17 cellular contexts compared by ENCODE assay signal in the genomic region with DNA sequence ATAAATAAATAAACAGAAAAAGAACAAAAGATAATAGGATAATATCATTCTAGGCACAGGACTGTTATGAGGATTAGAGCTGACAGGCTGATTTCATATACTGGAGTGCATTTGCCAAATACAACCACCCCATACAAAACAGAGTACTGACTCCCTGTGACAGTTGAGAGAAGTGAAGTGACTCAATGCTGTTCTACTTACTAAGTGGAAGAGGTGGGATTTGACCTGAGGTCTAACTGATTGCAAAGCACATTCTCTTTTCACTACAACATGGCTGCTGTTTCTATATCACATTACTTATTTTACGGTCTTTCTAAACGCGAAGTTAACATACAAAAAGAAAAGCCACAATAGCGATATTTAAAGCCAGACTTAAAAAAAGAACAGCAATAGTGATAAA. TPM values are rescaled to one million over a fixed set of nuclear protein-coding genes. Genes with fewer than 3 reads are reported as not detected.
DNase-seq lines count a peak whose midpoint lies in the region; ATAC-seq, FAIRE-seq and TF ChIP-seq lines count a peak whose summit lies in the region.
"Had no signal": no experiment of that assay in that cellular context is flagged by ENCODE, and none has a peak within 500 bp of the region (broad histone marks: within the 10 kb centered on the region; RNA-seq: fewer than 3 reads in every experiment).

No MANE protein-coding gene starts in this region.

- H3K4me3 ChIP-seq in IMR-90 (ENCODE audit: insufficient read depth, low read depth, low read length) = no peak overlapping the region
- no peak overlapping the region for H3K4me3 ChIP-seq in stomach

- CTCF ChIA-PET in IMR-90 (lab: Yijun Ruan, JAX) = no interaction called here
- CTCF ChIA-PET in WTC11 (lab: Charles Lee) = no interaction called here

- TF ChIP-seq POLR2A in IMR-90 (IDR thresholded peaks at IDR 0.05; ENCODE audit: low read depth, low read length) (no peak), stomach (IDR thresholded peaks at IDR 0.05) (no peak)

- H3K27me3 ChIP-seq in IMR-90 (ENCODE audit: control insufficient read depth, insufficient read depth, low read length) = no peaks in the 10 kb centered on the region
- no peaks in the 10 kb centered on the region for H3K27me3 ChIP-seq in stomach

- H2BK5ac ChIP-seq in IMR-90 (ENCODE audit: low read depth, low read length, poor library complexity, severe bottlenecking) = no peak overlapping the region

- no TSS peak for BruUV-seq in IMR-90 (replicated peaks; lab: Mats Ljungman, UMichigan)

- H3K9me3 Mint-ChIP-seq in activated T-cell treated with anti-CD3 and anti-CD28 coated beads, Interleukin-2, amount 50 U/mL, for 4 hours = no peaks in the 10 kb centered on the region
- no peaks in the 10 kb centered on the region for H3K9me3 Mint-ChIP-seq in WTC11

- dilution Hi-C loops in IMR-90 (cut with HindIII; ENCODE audit: low sequenced_read_pairs, unreplicated experiment) = no loop called here

- no peak overlapping the region for H2AK5ac ChIP-seq in IMR-90 (ENCODE audit: low read depth, low read length)

- H3K4ac ChIP-seq in IMR-90 (ENCODE audit: low read depth, low read length) = no peak overlapping the region

- POLR2A ChIA-PET in IMR-90 (lab: Charles Lee; ENCODE audit: unreplicated experiment) = no interaction called here
- POLR2A ChIA-PET in WTC11 (lab: Charles Lee) = no interaction called here

- no peak overlapping the region for H3K56ac ChIP-seq in IMR-90 (ENCODE audit: extremely low read depth, insufficient read depth, low read length)

- H2BK120ac ChIP-seq in IMR-90 (ENCODE audit: low read depth, low read length) = no peak overlapping the region

- H3K4me2 ChIP-seq in IMR-90 (ENCODE audit: low read depth, low read length) = no peak overlapping the region
- H3K4me2 ChIP-seq: SK-N-SH had no signal

- no peak overlapping the region for H4K91ac ChIP-seq in IMR-90 (ENCODE audit: insufficient read depth, low read depth, low read length)

- no peak for DNase-seq in activated T-cell treated with anti-CD3 and anti-CD28 coated beads, Interleukin-2, amount 50 U/mL, for 4 hours
- DNase-seq in activated T-cell treated with anti-CD3 and anti-CD28 coated beads for 4 hours = no peak
- DNase-seq in IMR-90 = no peak
- no peak for DNase-seq in WTC11 (ENCODE audit: low spot score)
- no peak for DNase-seq in D721Med (ENCODE audit: insufficient read length, low spot score)
- DNase-seq in stomach = no peak
- DNase-seq: CD4-positive, CD25-positive, alpha-beta regulatory T cell; DMS79 treated with DMSO at 0.1 percent for 48 hours; GF-D8; GOT3; NCI-H1048; NCI-H345; NCI-H69; NK-92 treated with Interleukin-12 subunit alpha and Interleukin-12 subunit beta, amount 100 ng/mL, for 24 hours; OCI-M1; SK-N-SH had no signal

- H2BK15ac ChIP-seq in IMR-90 (ENCODE audit: low read depth, low read length) = no peak overlapping the region

- no peak for ATAC-seq in activated T-cell treated with anti-CD3 and anti-CD28 coated beads, Interleukin-2, amount 50 U/mL, for 4 hours
- ATAC-seq in IMR-90 (ENCODE audit: low read depth) = no peak
- no peak for ATAC-seq in WTC11
- ATAC-seq in GM21717 (IDR thresholded peaks at IDR 0.05; ENCODE audit: unreplicated experiment) = no peak

- H3K79me1 ChIP-seq in IMR-90 (ENCODE audit: low read depth in 1 of 2, low read length in 2 of 2) = peaks cover 38 to 51% of the 10 kb centered on the region in 2 experiments

- in situ Hi-C loops in IMR-90 (cut with MboI; ENCODE audit: low sequenced_read_pairs) = no loop called here

- H3K4me3 Mint-ChIP-seq in activated T-cell treated with anti-CD3 and anti-CD28 coated beads, Interleukin-2, amount 50 U/mL, for 4 hours = peak overlapping the region; percentile 42
- H3K4me3 Mint-ChIP-seq in WTC11 = no peak overlapping the region
- H3K4me3 Mint-ChIP-seq: CD4-positive, CD25-positive, alpha-beta regulatory T cell had no signal

- H3K18ac ChIP-seq in IMR-90 (ENCODE audit: low read depth, low read length) = no peak overlapping the region

- no peak overlapping the region for H3K14ac ChIP-seq in IMR-90 (replicated peaks; ENCODE audit: low read depth, low read length)

- H3K36me3 Mint-ChIP-seq in activated T-cell treated with anti-CD3 and anti-CD28 coated beads, Interleukin-2, amount 50 U/mL, for 4 hours (ENCODE audit: insufficient read depth) = peaks cover 38% of the 10 kb centered on the region
- peaks cover 55% of the 10 kb centered on the region for H3K36me3 Mint-ChIP-seq in WTC11

- no CpG with 5 or more reads among the region's 4 CpGs for WGBS in IMR-90 (ENCODE audit: extremely low coverage in 2 of 2, insufficient read length in 1 of 2), 2 experiments
- 81 to 97% (median 93%) methylated on average over 4 of the region's 4 CpGs for WGBS in stomach, 5 donors

- H3K27ac Mint-ChIP-seq in WTC11 = peak overlapping the region; percentile 31; the same call in 1 of the 2 replicates

- no peaks in the 10 kb centered on the region for H3K27me3 Mint-ChIP-seq in activated T-cell treated with anti-CD3 and anti-CD28 coated beads, Interleukin-2, amount 50 U/mL, for 4 hours (ENCODE audit: low read depth)
- H3K27me3 Mint-ChIP-seq in WTC11 (ENCODE audit: low read depth) = no peaks in the 10 kb centered on the region
- H3K27me3 Mint-ChIP-seq: CD4-positive, CD25-positive, alpha-beta regulatory T cell had no signal

- H3K9me1 ChIP-seq in IMR-90 (ENCODE audit: insufficient read depth, low read length) = peaks cover 5% of the 10 kb centered on the region; the same call in 1 of the 2 replicates

- no peaks in the 10 kb centered on the region for H3K4me1 ChIP-seq in IMR-90 (ENCODE audit: control insufficient read depth, insufficient read depth, low read length)
- H3K4me1 ChIP-seq in stomach = peaks cover 0 to 14% (median 5%) of the 10 kb centered on the region in 4 donors

- TF ChIP-seq CTCF in IMR-90 (conservative IDR thresholded peaks at IDR 0.05; ENCODE audit: low read depth, low read length) (no peak), WTC11 (IDR thresholded peaks at IDR 0.05) (no peak), D721Med (IDR thresholded peaks at IDR 0.05; ENCODE audit: insufficient read depth, missing control alignments) (no peak), stomach (IDR thresholded peaks at IDR 0.05) (no peak)

- H2AK9ac ChIP-seq in IMR-90 (replicated peaks; ENCODE audit: low read depth, low read length, poor library complexity) = no peak overlapping the region

- no peak overlapping the region for H3K9ac ChIP-seq in IMR-90 (ENCODE audit: low read depth, low read length)
- H3K9ac ChIP-seq: SK-N-SH had no signal

- H2AFZ ChIP-seq in IMR-90 (replicated peaks; ENCODE audit: low read length, poor library complexity) = no peak overlapping the region

- H4K8ac ChIP-seq in IMR-90 (ENCODE audit: low read depth in 2 of 2, low read length in 2 of 2) = no peak overlapping the region

- H3K27ac ChIP-seq in IMR-90 (ENCODE audit: insufficient read depth, low read length) (no peak overlapping the region), stomach (no peak overlapping the region)

- peaks cover 25% of the 10 kb centered on the region; the same call in 1 of the 2 replicates for H4K20me1 ChIP-seq in IMR-90 (ENCODE audit: insufficient read depth, low read length)

- intact Hi-C loops in IMR-90 (cut with micrococcal nuclease) (no loop called here), stomach (cut with DNase I; ENCODE audit: low total_unique reads) (no loop called here)

- no peak for TF ChIP-seq RAD21 in IMR-90 (IDR thresholded peaks at IDR 0.05; ENCODE audit: low read length)

- no peak overlapping the region for H2BK20ac ChIP-seq in IMR-90 (ENCODE audit: low read depth, low read length)

- no peak for FAIRE-seq in D721Med (lab: Jason Lieb, UNC)

- H3K4me1 Mint-ChIP-seq in activated T-cell treated with anti-CD3 and anti-CD28 coated beads, Interleukin-2, amount 50 U/mL, for 4 hours (ENCODE audit: low read depth) = peaks cover 3% of the 10 kb centered on the region
- no peaks in the 10 kb centered on the region for H3K4me1 Mint-ChIP-seq in WTC11

- H4K5ac ChIP-seq in IMR-90 (ENCODE audit: low read depth, low read length) = 0 out of 2 replicates have a peak overlapping the region, but pooled peaks have one; percentile 47

- no peak for TF ChIP-seq EP300 in stomach (IDR thresholded peaks at IDR 0.05)

- H3K9me3 ChIP-seq in IMR-90 (ENCODE audit: control insufficient read depth, insufficient read depth, low read length) (no peaks in the 10 kb centered on the region), stomach (no peaks in the 10 kb centered on the region)
- H3K9me3 ChIP-seq: SK-N-SH had no signal

- peaks cover 50% of the 10 kb centered on the region for H3K36me3 ChIP-seq in IMR-90 (ENCODE audit: control insufficient read depth, insufficient read depth, low read length)
- H3K36me3 ChIP-seq in stomach = peaks cover 34 to 93% (median 82%) of the 10 kb centered on the region in 4 donors

- no peak overlapping the region for H3K23ac ChIP-seq in IMR-90 (ENCODE audit: low read depth, low read length)

TF ChIP-seq in IMR-90, 13 proteins besides CTCF, POLR2A, EP300 and RAD21 (continues in another document):
- no peak for TF ChIP-seq MAZ (IDR thresholded peaks at IDR 0.05; ENCODE audit: borderline replicate concordance, low read depth, low read length)
- no peak for TF ChIP-seq SMC3 (IDR thresholded peaks at IDR 0.05; ENCODE audit: low read depth, low read length)
- TF ChIP-seq MXI1 (IDR thresholded peaks at IDR 0.05; ENCODE audit: borderline replicate concordance, low read depth, low read length) = no peak
- no peak for TF ChIP-seq BHLHE40 (IDR thresholded peaks at IDR 0.05; ENCODE audit: low read depth, low read length)
- no peak for TF ChIP-seq CEBPB (IDR thresholded peaks at IDR 0.05; ENCODE audit: low read depth, low read length)
- no peak for TF ChIP-seq NFE2L2 (IDR thresholded peaks at IDR 0.05; ENCODE audit: low read depth, low read length)

TF ChIP-seq in WTC11, 78 proteins besides CTCF, POLR2A, EP300 and RAD21:
- TF ChIP-seq EMX1 (CRISPR knock-in tag; IDR thresholded peaks at IDR 0.05) = no peak
TF ChIP-seq in WTC11: peak in this region for 0.

RNA-seq across cellular contexts. Expression of a gene that starts 51.4 kb away (rescaled TPM):
- 10 to 100 TPM; 53.7 to 90.6 (median 58.6) TPM for total RNA-seq in activated T-cell treated with anti-CD3 and anti-CD28 coated beads, Interleukin-2, amount 50 U/mL, for 4 hours
- 1,331 and 2,388 TPM in 2 replicates for total RNA-seq in IMR-90 (2012; rRNA removed)
- polyA plus RNA-seq in IMR-90 (2012; rRNA removed) = 1,631 and 2,066 TPM in 2 replicates
- polyA plus RNA-seq in IMR-90 (2012; cell fraction: cytosol; rRNA removed) = 248 and 281 TPM in 2 replicates
- polyA plus RNA-seq in IMR-90 (2012; cell fraction: nucleus; rRNA removed; ENCODE audit: low replicate concordance) = 53.9 and 506 TPM in 2 replicates
- 317 to 344 TPM (median 321 TPM) in 3 replicates for total RNA-seq in WTC11 (2021)
- 100 to 1,000 TPM; 134 to 909 (median 278) TPM for total RNA-seq in stomach
- polyA plus RNA-seq in stomach = 10 to 100 TPM; 57.9 to 97.9 (median 91.4) TPM
